Comparison of ENCODE assay signal across 1 cellular context in the genomic region with DNA sequence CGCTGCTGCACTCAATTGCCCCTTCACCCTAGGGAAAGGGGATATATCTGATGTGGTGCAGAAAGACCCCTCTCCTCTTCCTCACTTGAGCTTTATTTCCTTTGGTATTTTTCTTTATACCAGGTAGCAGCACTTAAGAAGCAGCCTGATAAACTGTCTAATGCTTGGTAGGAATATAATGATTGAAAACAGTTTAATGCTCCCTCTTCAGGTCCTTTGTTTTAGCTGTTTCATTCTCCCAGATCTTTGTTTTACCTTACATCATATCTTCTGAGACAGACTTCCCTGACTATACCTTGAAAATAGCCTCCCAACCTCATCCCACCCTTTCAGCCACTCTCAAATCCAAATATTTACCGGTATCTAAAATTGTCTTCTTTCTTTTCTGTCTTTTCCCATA.
TF ChIP-seq lines count a peak whose summit lies in the region.

No MANE protein-coding gene starts in this region.

TF ChIP-seq in GM23338, 12 proteins besides CTCF, POLR2A, EP300 and RAD21 (continued from another document):
- TF ChIP-seq, protein P1, sequence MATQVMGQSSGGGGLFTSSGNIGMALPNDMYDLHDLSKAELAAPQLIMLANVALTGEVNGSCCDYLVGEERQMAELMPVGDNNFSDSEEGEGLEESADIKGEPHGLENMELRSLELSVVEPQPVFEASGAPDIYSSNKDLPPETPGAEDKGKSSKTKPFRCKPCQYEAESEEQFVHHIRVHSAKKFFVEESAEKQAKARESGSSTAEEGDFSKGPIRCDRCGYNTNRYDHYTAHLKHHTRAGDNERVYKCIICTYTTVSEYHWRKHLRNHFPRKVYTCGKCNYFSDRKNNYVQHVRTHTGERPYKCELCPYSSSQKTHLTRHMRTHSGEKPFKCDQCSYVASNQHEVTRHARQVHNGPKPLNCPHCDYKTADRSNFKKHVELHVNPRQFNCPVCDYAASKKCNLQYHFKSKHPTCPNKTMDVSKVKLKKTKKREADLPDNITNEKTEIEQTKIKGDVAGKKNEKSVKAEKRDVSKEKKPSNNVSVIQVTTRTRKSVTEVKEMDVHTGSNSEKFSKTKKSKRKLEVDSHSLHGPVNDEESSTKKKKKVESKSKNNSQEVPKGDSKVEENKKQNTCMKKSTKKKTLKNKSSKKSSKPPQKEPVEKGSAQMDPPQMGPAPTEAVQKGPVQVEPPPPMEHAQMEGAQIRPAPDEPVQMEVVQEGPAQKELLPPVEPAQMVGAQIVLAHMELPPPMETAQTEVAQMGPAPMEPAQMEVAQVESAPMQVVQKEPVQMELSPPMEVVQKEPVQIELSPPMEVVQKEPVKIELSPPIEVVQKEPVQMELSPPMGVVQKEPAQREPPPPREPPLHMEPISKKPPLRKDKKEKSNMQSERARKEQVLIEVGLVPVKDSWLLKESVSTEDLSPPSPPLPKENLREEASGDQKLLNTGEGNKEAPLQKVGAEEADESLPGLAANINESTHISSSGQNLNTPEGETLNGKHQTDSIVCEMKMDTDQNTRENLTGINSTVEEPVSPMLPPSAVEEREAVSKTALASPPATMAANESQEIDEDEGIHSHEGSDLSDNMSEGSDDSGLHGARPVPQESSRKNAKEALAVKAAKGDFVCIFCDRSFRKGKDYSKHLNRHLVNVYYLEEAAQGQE (IDR thresholded peaks at IDR 0.05; ENCODE audit: unreplicated experiment), result no peak
- TF ChIP-seq CREB1 (CRISPR knock-in tag; IDR thresholded peaks at IDR 0.05; ENCODE audit: low read depth) (no peak), ZNF462 (CRISPR knock-in tag; IDR thresholded peaks at IDR 0.05) (no peak), POLR2AphosphoS5 (IDR thresholded peaks at IDR 0.05; ENCODE audit: low read depth) (no peak), STAT1 (IDR thresholded peaks at IDR 0.05; ENCODE audit: unreplicated experiment) (no peak), EZH2phosphoT487 (IDR thresholded peaks at IDR 0.05; ENCODE audit: unreplicated experiment) (no peak), ETS1 (IDR thresholded peaks at IDR 0.05) (no peak)
